Comparison of ENCODE assay signal across 10 cellular contexts in genomic region chr12:120126635-120127005, GRCh38. TPM values are rescaled to one million over a fixed set of nuclear protein-coding genes. Genes with fewer than 3 reads are reported as not detected.
DNase-seq lines count a peak whose midpoint lies in the region; ATAC-seq and TF ChIP-seq lines count a peak whose summit lies in the region.
"Had no signal": no experiment of that assay in that cellular context is flagged by ENCODE, and none has a peak within 500 bp of the region (broad histone marks: within the 10 kb centered on the region; RNA-seq: fewer than 3 reads in every experiment).

No MANE protein-coding gene starts in this region.

- POLR2A ChIA-PET in activated CD4-positive, alpha-beta memory T cell treated with anti-CD3 and anti-CD28 coated beads, Interleukin-2, amount 10 ng/mL, durations not matched to agents 7 days and 5 days (lab: Charles Lee) = interaction anchor here (0.9 to 5.1 kb wide), 6 partner anchors 10 to 166 kb away, joined by 3 to 46 read pairs (median 4); partner anchors contain the start of genes RAB35, RNU4-1 and RPLP0

- no peaks in the 10 kb centered on the region for H3K27me3 Mint-ChIP-seq in T-helper 2 cell treated with Interferon-gamma antibody and Interleukin-4, amounts not matched to agents 5 μg/mL and 100 μg/mL, for 36 hours (ENCODE audit: low read depth)
- no peaks in the 10 kb centered on the region for H3K27me3 Mint-ChIP-seq in activated CD4-positive, alpha-beta memory T cell treated with anti-CD3 and anti-CD28 coated beads, Interleukin-2, amount 10 ng/mL, durations not matched to agents 7 days and 5 days

- no peak for TF ChIP-seq POLR2A in heart left ventricle (IDR thresholded peaks at IDR 0.05)

- 49 to 75% (median 60%) methylated on average over 2 of the region's 2 CpGs for WGBS in heart left ventricle, 4 donors

- peak overlapping the region in 5 of 12 donors; percentile 2 to 82 (median 38) for H3K27ac ChIP-seq in heart left ventricle

- H3K27me3 ChIP-seq in heart left ventricle = no peaks in the 10 kb centered on the region
- no peaks in the 10 kb centered on the region for H3K27me3 ChIP-seq in BE2C

- H3K4me1 ChIP-seq in heart left ventricle = peaks cover 0 to 45% (median 6%) of the 10 kb centered on the region in 12 donors
- no peaks in the 10 kb centered on the region for H3K4me1 ChIP-seq in BE2C

- ATAC-seq in heart left ventricle (peak in 3 of 4 donors; percentile 48 to 78 (median 55)), GM18511 (IDR thresholded peaks at IDR 0.05; ENCODE audit: unreplicated experiment) (no peak)
- ATAC-seq in stimulated activated naive CD8-positive, alpha-beta T cell treated with anti-CD3 and anti-CD28 coated beads, Interleukin-15, Interleukin-2, amounts not matched to agents 100 U/mL and 50 U/mL, for 24 hours = peak; percentile 33

- H3K27ac Mint-ChIP-seq in T-helper 2 cell treated with Interferon-gamma antibody and Interleukin-4, amounts not matched to agents 5 μg/mL and 100 μg/mL, for 36 hours = peak overlapping the region; percentile 68
- peak overlapping the region; percentile 83 for H3K27ac Mint-ChIP-seq in activated CD4-positive, alpha-beta memory T cell treated with anti-CD3 and anti-CD28 coated beads, Interleukin-2, amount 10 ng/mL, durations not matched to agents 7 days and 5 days

- no peak overlapping the region for H3K4me3 Mint-ChIP-seq in T-helper 2 cell treated with Interferon-gamma antibody and Interleukin-4, amounts not matched to agents 5 μg/mL and 100 μg/mL, for 36 hours
- no peak overlapping the region for H3K4me3 Mint-ChIP-seq in activated CD4-positive, alpha-beta memory T cell treated with anti-CD3 and anti-CD28 coated beads, Interleukin-2, amount 10 ng/mL, durations not matched to agents 7 days and 5 days

- TF ChIP-seq CTCF in heart left ventricle (IDR thresholded peaks at IDR 0.05) = no peak
- TF ChIP-seq CTCF in BE2C (IDR thresholded peaks at IDR 0.05; ENCODE audit: low read depth, low read length) = no peak

- intact Hi-C loops in heart left ventricle (cut with DNase I) = no loop called here

- peaks cover 41% of the 10 kb centered on the region for H3K36me3 Mint-ChIP-seq in T-helper 2 cell treated with Interferon-gamma antibody and Interleukin-4, amounts not matched to agents 5 μg/mL and 100 μg/mL, for 36 hours (ENCODE audit: low read depth)
- peaks cover 43% of the 10 kb centered on the region for H3K36me3 Mint-ChIP-seq in activated CD4-positive, alpha-beta memory T cell treated with anti-CD3 and anti-CD28 coated beads, Interleukin-2, amount 10 ng/mL, durations not matched to agents 7 days and 5 days (ENCODE audit: low read depth)

- H3K36me3 ChIP-seq in heart left ventricle (peaks cover 0 to 62% (median 52%) of the 10 kb centered on the region in 9 donors), BE2C (peaks cover 60% of the 10 kb centered on the region)

- peaks cover 17% of the 10 kb centered on the region for H3K4me1 Mint-ChIP-seq in T-helper 2 cell treated with Interferon-gamma antibody and Interleukin-4, amounts not matched to agents 5 μg/mL and 100 μg/mL, for 36 hours (ENCODE audit: low read depth)
- H3K4me1 Mint-ChIP-seq in activated CD4-positive, alpha-beta memory T cell treated with anti-CD3 and anti-CD28 coated beads, Interleukin-2, amount 10 ng/mL, durations not matched to agents 7 days and 5 days = peaks cover 48% of the 10 kb centered on the region

- H3K9me3 ChIP-seq in heart left ventricle = no peaks in the 10 kb centered on the region
- no peaks in the 10 kb centered on the region for H3K9me3 ChIP-seq in BE2C

- CTCF ChIA-PET in activated CD4-positive, alpha-beta memory T cell treated with anti-CD3 and anti-CD28 coated beads, Interleukin-2, amount 10 ng/mL, durations not matched to agents 7 days and 5 days (lab: Charles Lee) = interaction anchor here (1.0 to 1.3 kb wide), 3 partner anchors 9 to 101 kb away, joined by 3 to 4 read pairs (median 3); no protein-coding TSS in a partner anchor

- no peaks in the 10 kb centered on the region for H3K9me3 Mint-ChIP-seq in T-helper 2 cell treated with Interferon-gamma antibody and Interleukin-4, amounts not matched to agents 5 μg/mL and 100 μg/mL, for 36 hours
- H3K9me3 Mint-ChIP-seq in activated CD4-positive, alpha-beta memory T cell treated with anti-CD3 and anti-CD28 coated beads, Interleukin-2, amount 10 ng/mL, durations not matched to agents 7 days and 5 days = no peaks in the 10 kb centered on the region

- H3K4me3 ChIP-seq in heart left ventricle (no peak overlapping the region), BE2C (ENCODE audit: low read depth, low read length) (no peak overlapping the region)

- DNase-seq in T-helper 2 cell treated with Interferon-gamma antibody and Interleukin-4, amounts not matched to agents 5 μg/mL and 100 μg/mL, for 36 hours (ENCODE audit: low spot score) = no peak
- DNase-seq in T-helper 2 cell (no peak), heart left ventricle (peak in 2 of 5 donors; percentile 43 to 44), BE2C (no peak), NCI-H510A treated with DMSO at 0.1 percent for 48 hours (lab: John Stamatoyannopoulos, UW) (no peak)
- no peak for DNase-seq in activated CD4-positive, alpha-beta memory T cell treated with anti-CD3 and anti-CD28 coated beads, Interleukin-2, amount 10 ng/mL, durations not matched to agents 7 days and 5 days
- no peak for DNase-seq in stimulated activated naive CD8-positive, alpha-beta T cell treated with anti-CD3 and anti-CD28 coated beads, Interleukin-15, Interleukin-2, amounts not matched to agents 100 U/mL and 50 U/mL, for 24 hours
- DNase-seq: activated CD4-positive, alpha-beta T cell treated with anti-CD3 and anti-CD28 coated beads, Interleukin-2, amount 50 U/mL, for 4 hours; NCI-H774 had no signal

RNA-seq across cellular contexts. Expression of gene RAB35, which starts 10.1 kb away (rescaled TPM):
- total RNA-seq in activated CD4-positive, alpha-beta memory T cell treated with anti-CD3 and anti-CD28 coated beads, Interleukin-2, amount 10 ng/mL, durations not matched to agents 7 days and 5 days = 10 to 100 TPM; 78.5 to 84.0 TPM
- 10 to 100 TPM; 16.4 to 46.2 (median 26.4) TPM for total RNA-seq in heart left ventricle
- polyA plus RNA-seq in heart left ventricle = 10 to 100 TPM; 15.4 to 44.6 TPM
- polyA plus RNA-seq in BE2C (2012; ENCODE audit: insufficient read depth, insufficient read length, low read depth) = 176 TPM
